12 cellular contexts compared by ENCODE assay signal in the genomic region with DNA sequence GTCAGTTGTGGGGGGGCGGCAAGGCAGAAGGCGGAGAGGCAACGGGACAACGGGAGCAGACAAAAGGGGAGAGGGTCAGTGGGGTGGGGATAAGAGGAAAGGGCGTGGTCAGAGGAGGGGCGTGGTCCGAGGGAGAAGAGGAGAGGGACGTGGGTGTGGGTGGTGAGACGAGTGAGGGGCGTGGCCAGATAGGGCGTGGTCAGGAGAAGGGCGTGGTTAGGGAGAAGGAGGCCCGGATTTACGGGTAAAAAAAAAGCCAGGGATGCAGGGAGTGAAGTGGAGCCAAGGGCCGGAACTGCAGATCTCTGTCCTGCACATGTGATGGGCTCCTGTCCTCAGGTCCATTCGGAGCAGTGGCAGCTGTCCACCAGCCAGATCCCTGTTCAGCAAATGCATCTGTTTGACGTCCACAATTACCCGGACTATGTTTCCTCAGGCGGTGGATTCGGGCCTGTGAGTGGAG. TPM values are rescaled to one million over a fixed set of nuclear protein-coding genes. Genes with fewer than 3 reads are reported as not detected.
DNase-seq lines count a peak whose midpoint lies in the region; ATAC-seq, FAIRE-seq and TF ChIP-seq lines count a peak whose summit lies in the region.
"Had no signal": no experiment of that assay in that cellular context is flagged by ENCODE, and none has a peak within 500 bp of the region (broad histone marks: within the 10 kb centered on the region; RNA-seq: fewer than 3 reads in every experiment).

No MANE protein-coding gene starts in this region.

- TF ChIP-seq EP300 in K562 (IDR thresholded peaks at IDR 0.05; ENCODE audit: low read length): peak; percentile 7; the same call in 1 of the 2 replicates

- H3K27me3 ChIP-seq in K562 (ENCODE audit: control insufficient read depth in 2 of 2, insufficient read depth in 2 of 2, low read length in 2 of 2) (no peaks in the 10 kb centered on the region), MM.1S (replicated peaks; ENCODE audit: insufficient read depth, low read length) (peaks cover 38% of the 10 kb centered on the region)

- H4K20me1 ChIP-seq in K562 (replicated peaks; ENCODE audit: control insufficient read depth, insufficient read depth, low read length) (no peaks in the 10 kb centered on the region), MM.1S (ENCODE audit: insufficient read depth, low read length) (no peaks in the 10 kb centered on the region)

- H3K27ac ChIP-seq in K562 (ENCODE audit: extremely low read depth, low read depth, low read length) (peak overlapping the region; percentile 50; the same call in 2 of the 3 replicates), MM.1S (ENCODE audit: low read length) (no peak overlapping the region)

- H3K27me3 Mint-ChIP-seq in activated T-helper 2 cell treated with anti-CD3 and anti-CD28 coated beads, Interferon-gamma antibody, Interleukin-2, Interleukin-4, amounts not matched to agents 10 μg/mL and 5 μg/mL and 100 μg/mL, durations not matched to agents 14 hours and 24 hours and 36 hours (ENCODE audit: low read depth): no peaks in the 10 kb centered on the region

- peak overlapping the region; percentile 93 for H2AFZ ChIP-seq in K562 (ENCODE audit: low read depth, low read length)
- H2AFZ ChIP-seq in MM.1S (ENCODE audit: low read length): no peak overlapping the region

- H3K4me3 ChIP-seq in K562: peak overlapping the region; percentile 34
- H3K4me3 ChIP-seq in mucosa of descending colon: no peak overlapping the region
- H3K4me3 ChIP-seq in MM.1S (ENCODE audit: low read length): no peak overlapping the region

- H3K79me2 ChIP-seq in K562 (ENCODE audit: control insufficient read depth, insufficient read depth, low read length): no peaks in the 10 kb centered on the region
- H3K79me2 ChIP-seq in MM.1S (ENCODE audit: low read length): no peaks in the 10 kb centered on the region

- FAIRE-seq in K562 (lab: Jason Lieb, UNC): peak; percentile 97
- FAIRE-seq: GM12892 had no signal

- TF ChIP-seq POLR2A in K562 (conservative IDR thresholded peaks at IDR 0.05): peak; percentile 39

- H3K36me3 ChIP-seq in K562 (ENCODE audit: control insufficient read depth, insufficient read depth, low read length) (no peaks in the 10 kb centered on the region), mucosa of descending colon (ENCODE audit: low read depth) (no peaks in the 10 kb centered on the region), MM.1S (replicated peaks; ENCODE audit: insufficient read depth, low read length) (no peaks in the 10 kb centered on the region)

- H3K9me3 ChIP-seq in K562 (replicated peaks; ENCODE audit: control insufficient read depth, insufficient read depth, low read depth, low read length): no peaks in the 10 kb centered on the region
- no peaks in the 10 kb centered on the region for H3K9me3 ChIP-seq in mucosa of descending colon
- H3K9me3 ChIP-seq in MM.1S (replicated peaks; ENCODE audit: insufficient read depth, low read length): no peaks in the 10 kb centered on the region

- TF ChIP-seq CTCF in K562 (IDR thresholded peaks at IDR 0.05 in 2 of 3, conservative IDR thresholded peaks at IDR 0.05 in 1 of 3; ENCODE audit: insufficient read depth in 2 of 3, low read depth in 1 of 3, low read length in 3 of 3): no peak
- TF ChIP-seq CTCF in mucosa of descending colon (IDR thresholded peaks at IDR 0.05): no peak
- no peak for TF ChIP-seq CTCF in MM.1S (IDR thresholded peaks at IDR 0.05; ENCODE audit: low read length)

- ATAC-seq in K562 (peak; percentile 91), mucosa of descending colon (peak; percentile 70)
- ATAC-seq: effector memory CD8-positive, alpha-beta T cell; naive thymus-derived CD8-positive, alpha-beta T cell had no signal

- CTCF ChIA-PET in K562 (lab: Yijun Ruan, JAX; ENCODE audit: low intra/inter-chr PET ratio): no interaction called here

- in situ Hi-C loops in K562 (cut with MboI): no loop called here

- intact Hi-C loops in K562 (cut with micrococcal nuclease): loop anchor here (10.0 kb wide), 1 partner anchor 162 kb away; the partner anchor contains the start of genes AKT1S1 and TBC1D17
- intact Hi-C loops in mucosa of descending colon (cut with DNase I, micrococcal nuclease): no loop called here
- intact Hi-C loops in activated T-helper 2 cell treated with anti-CD3 and anti-CD28 coated beads, Interferon-gamma antibody, Interleukin-2, Interleukin-4, amounts not matched to agents 10 μg/mL and 5 μg/mL and 100 μg/mL, durations not matched to agents 14 hours and 24 hours and 36 hours (cut with micrococcal nuclease): no loop called here

- peaks cover 3% of the 10 kb centered on the region for H3K4me1 Mint-ChIP-seq in activated T-helper 2 cell treated with anti-CD3 and anti-CD28 coated beads, Interferon-gamma antibody, Interleukin-2, Interleukin-4, amounts not matched to agents 10 μg/mL and 5 μg/mL and 100 μg/mL, durations not matched to agents 14 hours and 24 hours and 36 hours (ENCODE audit: low read depth)

- WGBS in K562 (ENCODE audit: insufficient coverage, low coverage, missing lambda C conversion rate): 23% methylated on average over 8 of the region's 20 CpGs

- BruUV-seq in K562 (replicated peaks; lab: Mats Ljungman, UMichigan): no TSS peak

- no peaks in the 10 kb centered on the region for H3K9me3 Mint-ChIP-seq in activated T-helper 2 cell treated with anti-CD3 and anti-CD28 coated beads, Interferon-gamma antibody, Interleukin-2, Interleukin-4, amounts not matched to agents 10 μg/mL and 5 μg/mL and 100 μg/mL, durations not matched to agents 14 hours and 24 hours and 36 hours
- H3K9me3 Mint-ChIP-seq: effector memory CD8-positive, alpha-beta T cell; naive thymus-derived CD8-positive, alpha-beta T cell had no signal

- POLR2A ChIA-PET in K562 (lab: Yijun Ruan, JAX): no interaction called here

- H3K9ac ChIP-seq in K562 (ENCODE audit: insufficient read depth in 1 of 2, low read depth in 2 of 2, low read length in 2 of 2): peak overlapping the region; percentile 31 to 83
- no peak overlapping the region for H3K9ac ChIP-seq in MM.1S (ENCODE audit: low read length)

- H3K4me2 ChIP-seq in K562 (ENCODE audit: insufficient read depth, low read length) (peak overlapping the region; percentile 88), MM.1S (ENCODE audit: low read depth, low read length) (no peak overlapping the region)

- no peaks in the 10 kb centered on the region for H3K36me3 Mint-ChIP-seq in activated T-helper 2 cell treated with anti-CD3 and anti-CD28 coated beads, Interferon-gamma antibody, Interleukin-2, Interleukin-4, amounts not matched to agents 10 μg/mL and 5 μg/mL and 100 μg/mL, durations not matched to agents 14 hours and 24 hours and 36 hours (ENCODE audit: low read depth)

- no peak overlapping the region for H3K4me3 Mint-ChIP-seq in activated T-helper 2 cell treated with anti-CD3 and anti-CD28 coated beads, Interferon-gamma antibody, Interleukin-2, Interleukin-4, amounts not matched to agents 10 μg/mL and 5 μg/mL and 100 μg/mL, durations not matched to agents 14 hours and 24 hours and 36 hours (ENCODE audit: low read depth)
- H3K4me3 Mint-ChIP-seq: effector memory CD8-positive, alpha-beta T cell had no signal

- H3K9me2 ChIP-seq in MM.1S (replicated peaks; ENCODE audit: insufficient read depth, low read length): no peaks in the 10 kb centered on the region

- H3K9me1 ChIP-seq in K562 (ENCODE audit: control insufficient read depth, insufficient read depth, low read length): no peaks in the 10 kb centered on the region

- no peak overlapping the region for H3K27ac Mint-ChIP-seq in activated T-helper 2 cell treated with anti-CD3 and anti-CD28 coated beads, Interferon-gamma antibody, Interleukin-2, Interleukin-4, amounts not matched to agents 10 μg/mL and 5 μg/mL and 100 μg/mL, durations not matched to agents 14 hours and 24 hours and 36 hours

- H3K4me1 ChIP-seq in K562 (replicated peaks in 1 of 2; ENCODE audit: control insufficient read depth in 2 of 2, insufficient read depth in 2 of 2, low read length in 2 of 2): peaks cover 19 to 33% of the 10 kb centered on the region in 2 experiments; a peak in 4 of 5 replicates
- no peaks in the 10 kb centered on the region for H3K4me1 ChIP-seq in mucosa of descending colon (ENCODE audit: low read depth)
- no peaks in the 10 kb centered on the region for H3K4me1 ChIP-seq in MM.1S (ENCODE audit: low read length)

- no peak for TF ChIP-seq RAD21 in K562 (CRISPR knock-in tag; conservative IDR thresholded peaks at IDR 0.05 in 1 of 2, IDR thresholded peaks at IDR 0.05 in 1 of 2)

- peak; percentile 89 for DNase-seq in Daoy (ENCODE audit: low read depth)
- peak; percentile 56 for DNase-seq in LHCN-M2 (ENCODE audit: low read depth)
- peak; percentile 95 to 97 (median 96) for DNase-seq in K562 (ENCODE audit: extremely low read depth in 1 of 4, low spot score in 3 of 4)
- peak; percentile 38 to 66 (median 59) for DNase-seq in mucosa of descending colon
- DNase-seq in activated T-helper 2 cell treated with anti-CD3 and anti-CD28 coated beads, Interferon-gamma antibody, Interleukin-2, Interleukin-4, amounts not matched to agents 10 μg/mL and 5 μg/mL and 100 μg/mL, durations not matched to agents 14 hours and 24 hours and 36 hours (ENCODE audit: low spot score): no peak
- DNase-seq in MM.1S: no peak
- DNase-seq in globus pallidus (ENCODE audit: low spot score): no peak
- no peak for DNase-seq in NCI-H524 (lab: John Stamatoyannopoulos, UW)
- DNase-seq: activated CD8-positive, alpha-beta memory T cell treated with anti-CD3 and anti-CD28 coated beads, Interleukin-2, amount 50 U/mL, for 48 hours; effector memory CD8-positive, alpha-beta T cell; naive thymus-derived CD8-positive, alpha-beta T cell had no signal

- H3F3A ChIP-seq in MM.1S (ENCODE audit: insufficient read depth, low read length): no peaks in the 10 kb centered on the region

RNA-seq across cellular contexts. Expression of gene CPT1C, which starts 21.5 kb away (rescaled TPM):
- 5.0 and 8.3 TPM in 2 replicates for total RNA-seq in Daoy (2014; rRNA removed; shearing (Covaris generic))
- 0.90 and 2.5 TPM in 2 replicates for total RNA-seq in LHCN-M2 (2014; rRNA removed)
- polyA plus RNA-seq in LHCN-M2 (2012): 2.3 TPM
- 2.6 and 5.2 TPM in 2 replicates for total RNA-seq in K562 (2011; cell fraction: chromatin; rRNA removed; ENCODE audit: low replicate concordance)
- 3.6 and 3.7 TPM in 2 replicates for total RNA-seq in K562 (2011; cell fraction: nucleolus; rRNA removed)
- 1.8 and 3.9 TPM in 2 replicates for total RNA-seq in K562 (2011; cell fraction: nucleoplasm; rRNA removed)
- total RNA-seq in K562 (2014; rRNA removed): 2.5 and 2.7 TPM in 2 replicates
- 1.9 and 3.0 TPM in 2 replicates for total RNA-seq in K562 (2014; rRNA removed; fragmentation: Illumina TruSeq; extraction: Trizol)
- total RNA-seq in K562 (2015; rRNA removed; fragmentation: Illumina TruSeq; extraction: Trizol): 2.1 and 2.8 TPM in 2 replicates
- 3.1 and 4.4 TPM in 2 replicates for total RNA-seq in K562 (2021)
- polyA plus RNA-seq in K562 (2011; rRNA removed): 1.9 and 3.6 TPM in 2 replicates
- 4.7 and 7.4 TPM in 2 replicates for polyA plus RNA-seq in K562 (2011; cell fraction: cytosol; rRNA removed)
- 3.6 and 4.2 TPM in 2 replicates for polyA plus RNA-seq in K562 (2011; cell fraction: nucleus; rRNA removed)
- 5.1 and 6.1 TPM in 2 replicates for polyA plus RNA-seq in K562 (2012)
- polyA plus RNA-seq in K562 (2014; fragmentation: Illumina TruSeq; extraction: Trizol): 4.8 and 5.1 TPM in 2 replicates
- 10 to 100 TPM; 11.5 to 12.3 TPM for polyA plus RNA-seq in K562 (2014; fragmentation: Nextera tagmentation; extraction: Ambion mirVana)
- 2.1 and 4.0 TPM in 2 replicates for polyA plus RNA-seq in K562 (2014; rRNA removed)
- 0.53 and 0.96 TPM in 2 replicates for polyA minus RNA-seq in K562 (2011; rRNA and poly(A)+ RNA removed)
- not detected in 2 replicates for polyA minus RNA-seq in K562 (2011; cell fraction: cytosol; rRNA and poly(A)+ RNA removed)
- 0.27 and 2.1 TPM in 2 replicates for polyA minus RNA-seq in K562 (2011; cell fraction: nucleus; rRNA and poly(A)+ RNA removed)
- total RNA-seq in mucosa of descending colon: 1 to 10 TPM; 1.9 to 7.6 (median 2.2) TPM
- 2.8 and 2.9 TPM in 2 replicates for total RNA-seq in activated T-helper 2 cell treated with anti-CD3 and anti-CD28 coated beads, Interferon-gamma antibody, Interleukin-2, Interleukin-4, amounts not matched to agents 10 μg/mL and 5 μg/mL and 100 μg/mL, durations not matched to agents 14 hours and 24 hours and 36 hours

RNA-seq across cellular contexts. Expression of gene ADM5, which starts 23.0 kb away (rescaled TPM):
- 0.27 and 0.40 TPM in 2 replicates for total RNA-seq in Daoy (2014; rRNA removed; shearing (Covaris generic))
- total RNA-seq in LHCN-M2 (2014; rRNA removed) (1.2 TPM in 2 replicates), K562 (2014; rRNA removed) (2.4 and 2.7 TPM in 2 replicates), K562 (2014; rRNA removed; fragmentation: Illumina TruSeq; extraction: Trizol) (0.32 and 0.47 TPM in 2 replicates), K562 (2015; rRNA removed; fragmentation: Illumina TruSeq; extraction: Trizol) (1.9 and 2.4 TPM in 2 replicates), K562 (2021) (5.4 and 7.0 TPM in 2 replicates), mucosa of descending colon (1 to 10 TPM in 2 of 3 donors, under 1 TPM in 1; 0.69 to 1.3 (median 1.2) TPM)
- 0.21 TPM for polyA plus RNA-seq in LHCN-M2 (2012)
- total RNA-seq in K562 (2011; cell fraction: chromatin; rRNA removed; ENCODE audit: low replicate concordance): 13.0 and 50.8 TPM in 2 replicates
- 29.6 and 33.4 TPM in 2 replicates for total RNA-seq in K562 (2011; cell fraction: nucleolus; rRNA removed)
- 21.0 and 23.9 TPM in 2 replicates for total RNA-seq in K562 (2011; cell fraction: nucleoplasm; rRNA removed)
- polyA plus RNA-seq in K562 (2011; rRNA removed) (1.3 and 2.2 TPM in 2 replicates), K562 (2014; fragmentation: Illumina TruSeq; extraction: Trizol) (2.1 and 2.7 TPM in 2 replicates), K562 (2014; fragmentation: Nextera tagmentation; extraction: Ambion mirVana) (under 1 TPM in 1 of 2 experiments, not detected in 1; 0.13 TPM), K562 (2014; rRNA removed) (5.7 and 8.4 TPM in 2 replicates)
- 1.8 and 4.7 TPM in 2 replicates for polyA plus RNA-seq in K562 (2011; cell fraction: cytosol; rRNA removed)
- polyA plus RNA-seq in K562 (2011; cell fraction: nucleus; rRNA removed): 24.4 and 55.5 TPM in 2 replicates
- 3.6 and 4.4 TPM in 2 replicates for polyA plus RNA-seq in K562 (2012)
- 0.15 and 0.60 TPM in 2 replicates for polyA minus RNA-seq in K562 (2011; rRNA and poly(A)+ RNA removed)
- polyA minus RNA-seq in K562 (2011; cell fraction: cytosol; rRNA and poly(A)+ RNA removed): 1.0 and 1.3 TPM in 2 replicates
- polyA minus RNA-seq in K562 (2011; cell fraction: nucleus; rRNA and poly(A)+ RNA removed): 6.1 and 6.9 TPM in 2 replicates
- 7.2 and 7.3 TPM in 2 replicates for total RNA-seq in activated T-helper 2 cell treated with anti-CD3 and anti-CD28 coated beads, Interferon-gamma antibody, Interleukin-2, Interleukin-4, amounts not matched to agents 10 μg/mL and 5 μg/mL and 100 μg/mL, durations not matched to agents 14 hours and 24 hours and 36 hours

RNA-seq across cellular contexts. Expression of gene PRMT1, which starts 35.4 kb away (rescaled TPM):
- total RNA-seq in Daoy (2014; rRNA removed; shearing (Covaris generic)): 338 and 386 TPM in 2 replicates
- total RNA-seq in LHCN-M2 (2014; rRNA removed) (342 and 345 TPM in 2 replicates), K562 (2014; rRNA removed) (371 and 483 TPM in 2 replicates), K562 (2014; rRNA removed; fragmentation: Illumina TruSeq; extraction: Trizol) (132 and 169 TPM in 2 replicates), K562 (2015; rRNA removed; fragmentation: Illumina TruSeq; extraction: Trizol) (326 and 337 TPM in 2 replicates), K562 (2021) (324 and 326 TPM in 2 replicates), mucosa of descending colon (100 to 1,000 TPM in 1 of 3 donors, 10 to 100 TPM in 2; 68.1 to 101 (median 94.8) TPM)
- polyA plus RNA-seq in LHCN-M2 (2012): 229 TPM
- 329 and 693 TPM in 2 replicates for total RNA-seq in K562 (2011; cell fraction: chromatin; rRNA removed; ENCODE audit: low replicate concordance)
- total RNA-seq in K562 (2011; cell fraction: nucleolus; rRNA removed): 420 and 469 TPM in 2 replicates
- 336 and 338 TPM in 2 replicates for total RNA-seq in K562 (2011; cell fraction: nucleoplasm; rRNA removed)
- polyA plus RNA-seq in K562 (2011; rRNA removed) (407 and 436 TPM in 2 replicates), K562 (2014; fragmentation: Illumina TruSeq; extraction: Trizol) (446 and 465 TPM in 2 replicates), K562 (2014; fragmentation: Nextera tagmentation; extraction: Ambion mirVana) (10 to 100 TPM; 13.3 to 74.0 TPM), K562 (2014; rRNA removed) (464 and 510 TPM in 2 replicates)
- 562 and 863 TPM in 2 replicates for polyA plus RNA-seq in K562 (2011; cell fraction: cytosol; rRNA removed)
- polyA plus RNA-seq in K562 (2011; cell fraction: nucleus; rRNA removed): 575 and 667 TPM in 2 replicates
- polyA plus RNA-seq in K562 (2012): 194 and 423 TPM in 2 replicates
- polyA minus RNA-seq in K562 (2011; rRNA and poly(A)+ RNA removed): 337 and 429 TPM in 2 replicates
- polyA minus RNA-seq in K562 (2011; cell fraction: cytosol; rRNA and poly(A)+ RNA removed): 187 and 188 TPM in 2 replicates
- 171 and 244 TPM in 2 replicates for polyA minus RNA-seq in K562 (2011; cell fraction: nucleus; rRNA and poly(A)+ RNA removed)
- total RNA-seq in activated T-helper 2 cell treated with anti-CD3 and anti-CD28 coated beads, Interferon-gamma antibody, Interleukin-2, Interleukin-4, amounts not matched to agents 10 μg/mL and 5 μg/mL and 100 μg/mL, durations not matched to agents 14 hours and 24 hours and 36 hours: 431 TPM in 2 replicates

RNA-seq across cellular contexts. Expression of gene BCL2L12, which starts 46.7 kb away (rescaled TPM):
- total RNA-seq in Daoy (2014; rRNA removed; shearing (Covaris generic)): 15.5 and 18.1 TPM in 2 replicates
- 25.6 and 25.7 TPM in 2 replicates for total RNA-seq in LHCN-M2 (2014; rRNA removed)
- 49.4 TPM for polyA plus RNA-seq in LHCN-M2 (2012)
- total RNA-seq in K562 (2011; cell fraction: chromatin; rRNA removed; ENCODE audit: low replicate concordance): 31.5 and 83.3 TPM in 2 replicates
- total RNA-seq in K562 (2011; cell fraction: nucleolus; rRNA removed): 79.4 and 85.7 TPM in 2 replicates
- total RNA-seq in K562 (2011; cell fraction: nucleoplasm; rRNA removed): 47.0 and 50.7 TPM in 2 replicates
- 128 and 169 TPM in 2 replicates for total RNA-seq in K562 (2014; rRNA removed)
- 17.0 and 18.8 TPM in 2 replicates for total RNA-seq in K562 (2014; rRNA removed; fragmentation: Illumina TruSeq; extraction: Trizol)
- 26.5 and 29.4 TPM in 2 replicates for total RNA-seq in K562 (2015; rRNA removed; fragmentation: Illumina TruSeq; extraction: Trizol)
- 183 and 185 TPM in 2 replicates for total RNA-seq in K562 (2021)
- 81.2 and 95.3 TPM in 2 replicates for polyA plus RNA-seq in K562 (2011; rRNA removed)
- 132 and 350 TPM in 2 replicates for polyA plus RNA-seq in K562 (2011; cell fraction: cytosol; rRNA removed)
- 132 and 212 TPM in 2 replicates for polyA plus RNA-seq in K562 (2011; cell fraction: nucleus; rRNA removed)
- 164 and 177 TPM in 2 replicates for polyA plus RNA-seq in K562 (2012)
- polyA plus RNA-seq in K562 (2014; fragmentation: Illumina TruSeq; extraction: Trizol): 85.6 and 184 TPM in 2 replicates
- polyA plus RNA-seq in K562 (2014; fragmentation: Nextera tagmentation; extraction: Ambion mirVana): 1 to 10 TPM; 7.4 to 7.5 TPM
- polyA plus RNA-seq in K562 (2014; rRNA removed): 263 and 282 TPM in 2 replicates
- 8.8 and 10.7 TPM in 2 replicates for polyA minus RNA-seq in K562 (2011; rRNA and poly(A)+ RNA removed)
- 29.2 and 36.0 TPM in 2 replicates for polyA minus RNA-seq in K562 (2011; cell fraction: cytosol; rRNA and poly(A)+ RNA removed)
- polyA minus RNA-seq in K562 (2011; cell fraction: nucleus; rRNA and poly(A)+ RNA removed): 22.6 and 24.0 TPM in 2 replicates
- 10 to 100 TPM in 2 of 3 donors, 1 to 10 TPM in 1; 9.6 to 20.8 (median 16.3) TPM for total RNA-seq in mucosa of descending colon
- total RNA-seq in activated T-helper 2 cell treated with anti-CD3 and anti-CD28 coated beads, Interferon-gamma antibody, Interleukin-2, Interleukin-4, amounts not matched to agents 10 μg/mL and 5 μg/mL and 100 μg/mL, durations not matched to agents 14 hours and 24 hours and 36 hours: 66.2 and 72.7 TPM in 2 replicates

RNA-seq across cellular contexts. Expression of gene IRF3, which starts 46.8 kb away (rescaled TPM):
- 88.0 and 110 TPM in 2 replicates for total RNA-seq in Daoy (2014; rRNA removed; shearing (Covaris generic))
- 55.0 and 62.7 TPM in 2 replicates for total RNA-seq in LHCN-M2 (2014; rRNA removed)
- polyA plus RNA-seq in LHCN-M2 (2012): 81.7 TPM
- total RNA-seq in K562 (2011; cell fraction: chromatin; rRNA removed; ENCODE audit: low replicate concordance): 63.4 and 152 TPM in 2 replicates
- total RNA-seq in K562 (2011; cell fraction: nucleolus; rRNA removed): 90.7 and 93.9 TPM in 2 replicates
- total RNA-seq in K562 (2011; cell fraction: nucleoplasm; rRNA removed): 78.8 and 106 TPM in 2 replicates
- total RNA-seq in K562 (2014; rRNA removed): 113 and 160 TPM in 2 replicates
- total RNA-seq in K562 (2014; rRNA removed; fragmentation: Illumina TruSeq; extraction: Trizol): 28.5 and 40.9 TPM in 2 replicates
- 64.0 and 65.4 TPM in 2 replicates for total RNA-seq in K562 (2015; rRNA removed; fragmentation: Illumina TruSeq; extraction: Trizol)
- 125 and 132 TPM in 2 replicates for total RNA-seq in K562 (2021)
- 54.5 and 66.4 TPM in 2 replicates for polyA plus RNA-seq in K562 (2011; rRNA removed)
- polyA plus RNA-seq in K562 (2011; cell fraction: cytosol; rRNA removed): 56.8 and 134 TPM in 2 replicates
- 106 and 215 TPM in 2 replicates for polyA plus RNA-seq in K562 (2011; cell fraction: nucleus; rRNA removed)
- 119 and 139 TPM in 2 replicates for polyA plus RNA-seq in K562 (2012)
- 118 and 119 TPM in 2 replicates for polyA plus RNA-seq in K562 (2014; fragmentation: Illumina TruSeq; extraction: Trizol)
- polyA plus RNA-seq in K562 (2014; fragmentation: Nextera tagmentation; extraction: Ambion mirVana): 10 to 100 TPM in 1 of 2 experiments, 1 to 10 TPM in 1; 7.5 to 11.6 TPM
- polyA plus RNA-seq in K562 (2014; rRNA removed): 118 and 145 TPM in 2 replicates
- polyA minus RNA-seq in K562 (2011; rRNA and poly(A)+ RNA removed): 11.1 and 16.9 TPM in 2 replicates
- polyA minus RNA-seq in K562 (2011; cell fraction: cytosol; rRNA and poly(A)+ RNA removed): 36.4 and 44.4 TPM in 2 replicates
- 13.9 and 17.5 TPM in 2 replicates for polyA minus RNA-seq in K562 (2011; cell fraction: nucleus; rRNA and poly(A)+ RNA removed)
- total RNA-seq in mucosa of descending colon: 100 to 1,000 TPM in 1 of 3 donors, 10 to 100 TPM in 2; 76.1 to 119 (median 90.1) TPM
- 135 and 147 TPM in 2 replicates for total RNA-seq in activated T-helper 2 cell treated with anti-CD3 and anti-CD28 coated beads, Interferon-gamma antibody, Interleukin-2, Interleukin-4, amounts not matched to agents 10 μg/mL and 5 μg/mL and 100 μg/mL, durations not matched to agents 14 hours and 24 hours and 36 hours

Comparison
In these comparisons a context has a peak if more than half of its experiments do, and no peak if none do; other contexts are left out.
1. DNase-seq: peak in Daoy (single experiment), LHCN-M2 (single experiment), K562 (4 of 4) and mucosa of descending colon (3 of 3); none in activated T-helper 2 cell treated with anti-CD3 and anti-CD28 coated beads, Interferon-gamma antibody, Interleukin-2, Interleukin-4, amounts not matched to agents 10 μg/mL and 5 μg/mL and 100 μg/mL, durations not matched to agents 14 hours and 24 hours and 36 hours (single experiment), MM.1S (single experiment), globus pallidus (single experiment) and NCI-H524 (0 of 2).